ENCODE assay signal across 28 cellular contexts in the genomic region with DNA sequence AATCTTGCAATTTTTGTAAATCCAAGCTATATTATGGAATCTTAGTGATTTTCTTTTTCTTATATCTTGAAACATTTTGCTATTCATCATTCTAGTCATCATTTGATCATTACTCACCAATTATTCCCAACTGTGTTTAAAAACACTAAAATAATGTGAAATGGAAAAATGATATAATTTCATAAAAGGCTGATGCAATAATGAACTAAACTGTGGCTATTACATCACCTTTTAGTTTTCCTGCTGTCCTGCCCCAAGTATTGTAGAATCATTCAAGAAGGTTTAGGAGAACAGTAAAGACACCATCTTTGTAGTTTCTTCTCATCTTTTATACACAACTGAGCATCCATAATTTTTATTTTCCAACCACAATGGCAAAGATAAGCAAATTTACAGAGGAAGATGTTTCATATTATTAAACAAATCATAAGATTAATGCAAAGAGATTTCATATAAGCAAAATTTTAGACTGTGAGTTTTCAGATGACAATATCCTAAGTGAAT.
"Had no signal": no experiment of that assay in that cellular context is flagged by ENCODE, and none has a peak within 500 bp of the region (broad histone marks: within the 10 kb centered on the region; RNA-seq: fewer than 3 reads in every experiment).

No MANE protein-coding gene starts in this region.

- H3K4me2 ChIP-seq: neural progenitor cell had no signal

- H3K9me3 ChIP-seq: left lung, lower lobe of right lung, neutrophil, right atrium auricular region, suprapubic skin, thoracic aorta, tibial artery, upper lobe of right lung had no signal

- ATAC-seq: left colon; left lung; lower lobe of right lung; natural killer cell; sciatic nerve; stimulated activated effector memory CD8-positive, alpha-beta T cell treated with anti-CD3 and anti-CD28 coated beads, Interleukin-12 subunit alpha, Interleukin-12 subunit beta, amount 100 ng/mL, for 72 hours; upper lobe of right lung had no signal

- H2AFZ ChIP-seq: neural progenitor cell had no signal

- DNase-seq: hippocampal formation; left colon; left lung; lower lobe of right lung; mammary epithelial cell; mesenchymal stem cell; naive B cell; natural killer cell; nephron progenitor cell; occipital lobe; stimulated activated CD4-positive, alpha-beta T cell treated with anti-CD3 and anti-CD28 coated beads, Interleukin-12 subunit alpha, Interleukin-12 subunit beta, amount 100 ng/mL, for 4 hours; stimulated activated CD4-positive, alpha-beta T cell treated with anti-CD3 and anti-CD28 coated beads, Interleukin-15, amount 100 ng/mL, for 24 hours; stimulated activated CD4-positive, alpha-beta T cell treated with anti-CD3 and anti-CD28 coated beads, Interleukin-2, amount 100 ng/mL, for 24 hours; stimulated activated CD4-positive, alpha-beta T cell treated with anti-CD3 and anti-CD28 coated beads, Interleukin-4, amount 100 ng/mL, for 24 hours; stimulated activated naive CD4-positive, alpha-beta T cell; tibial artery; trophoblast cell; upper lobe of right lung had no signal

- H3K4me1 ChIP-seq: left lung, lower lobe of right lung, neural progenitor cell, right atrium auricular region, tibial artery, upper lobe of right lung had no signal

- FAIRE-seq: keratinocyte, urothelium cell line had no signal

- H3K27me3 ChIP-seq: left lung, neural progenitor cell, neutrophil, right atrium auricular region, suprapubic skin, tibial artery, upper lobe of right lung had no signal

- H3K9ac ChIP-seq: neural progenitor cell had no signal

- H3K4me3 ChIP-seq: left lung, lower lobe of right lung, neural progenitor cell, right atrium auricular region, skin epidermis, suprapubic skin, thoracic aorta, tibial artery, upper lobe of right lung had no signal

- H3K36me3 ChIP-seq: left lung, lower lobe of right lung, neural progenitor cell, neutrophil, right atrium auricular region, suprapubic skin, thoracic aorta, tibial artery, upper lobe of right lung had no signal

- H3K27ac ChIP-seq: left lung, lower lobe of right lung, neural progenitor cell, neutrophil, right atrium auricular region, skin epidermis, suprapubic skin, thoracic aorta, tibial artery, upper lobe of right lung had no signal
